8 cellular contexts compared by ENCODE assay signal in the genomic region with DNA sequence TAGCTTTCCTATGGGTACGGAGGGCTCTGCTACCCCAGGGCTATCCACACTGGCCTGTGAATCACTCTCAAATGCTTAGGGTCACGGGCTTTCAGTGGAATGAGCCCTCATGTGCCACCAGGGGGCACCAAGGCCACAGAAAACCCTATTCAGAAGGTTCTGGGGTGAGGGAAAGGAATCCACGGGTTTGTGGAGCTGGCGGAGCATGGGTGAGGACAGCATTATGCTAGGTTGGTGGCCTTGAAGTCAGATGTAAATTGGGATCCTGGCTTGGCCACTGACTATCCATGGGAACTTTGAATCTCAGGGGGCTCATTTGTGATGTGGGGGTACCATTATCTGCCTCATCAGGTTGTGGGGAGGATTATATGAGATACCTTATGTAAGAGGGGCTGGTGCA. TPM values are rescaled to one million over a fixed set of nuclear protein-coding genes. Genes with fewer than 3 reads are reported as not detected.
A peak's percentile ranks its signal among the peaks of the same experiment; 100 is the strongest.
DNase-seq lines count a peak whose midpoint lies in the region; ATAC-seq and TF ChIP-seq lines count a peak whose summit lies in the region.

No MANE protein-coding gene starts in this region.

- TF ChIP-seq CTCF in BE2C (IDR thresholded peaks at IDR 0.05; ENCODE audit: low read depth, low read length) (peak; percentile 97), choroid plexus epithelial cell (conservative IDR thresholded peaks at IDR 0.05; ENCODE audit: low read depth, low read length) (peak; percentile 86), liver (IDR thresholded peaks at IDR 0.05; ENCODE audit: low read depth, low read length, missing input control) (peak; percentile 74)

- no peak overlapping the region for H3K27ac ChIP-seq in liver (ENCODE audit: low read depth in 1 of 2, low read length in 2 of 2)

- H3K4me1 ChIP-seq in BE2C: peaks cover 10% of the 10 kb centered on the region
- H3K4me1 ChIP-seq in liver (ENCODE audit: control insufficient read depth in 4 of 4, insufficient read depth in 4 of 4, low read length in 3 of 4): peaks cover 2 to 20% (median 10%) of the 10 kb centered on the region in 4 donors

- H3K9ac ChIP-seq in liver (ENCODE audit: low read depth in 1 of 2, low read length in 2 of 2): no peak overlapping the region

- 23% methylated on average over 4 of the region's 4 CpGs for WGBS in liver

- H3K27me3 ChIP-seq in BE2C: no peaks in the 10 kb centered on the region; the same call in 1 of the 2 replicates
- no peaks in the 10 kb centered on the region for H3K27me3 ChIP-seq in liver (ENCODE audit: control insufficient read depth in 4 of 4, insufficient read depth in 4 of 4, low read length in 3 of 4)

- H3K4me3 ChIP-seq in BE2C (ENCODE audit: low read depth, low read length) (no peak overlapping the region), choroid plexus epithelial cell (ENCODE audit: low read depth, low read length) (no peak overlapping the region), liver (ENCODE audit: low read depth in 1 of 3, low read length in 3 of 3) (no peak overlapping the region)

- DNase-seq in BE2C (peak; percentile 83), NCI-H2227 treated with DMSO at 0.1 percent for 48 hours (lab: John Stamatoyannopoulos, UW) (peak; percentile 26), choroid plexus epithelial cell (ENCODE audit: low read depth) (peak; percentile 85), COLO829 (ENCODE audit: low spot score) (no peak)
- DNase-seq in activated CD4-positive, alpha-beta T cell treated with anti-CD3 and anti-CD28 coated beads for 24 hours (ENCODE audit: low read depth in 2 of 2): peak; percentile 34 to 41
- DNase-seq in stimulated activated CD4-positive, alpha-beta T cell treated with anti-CD3 and anti-CD28 coated beads, TNF-alpha, amount 100 ng/mL, for 4 hours (ENCODE audit: low read depth in 3 of 3): peak; percentile 29 to 39 (median 32)

- H3K36me3 ChIP-seq in BE2C (no peaks in the 10 kb centered on the region), liver (ENCODE audit: control insufficient read depth in 4 of 4, insufficient read depth in 3 of 4, low read depth in 1 of 4, low read length in 3 of 4) (no peaks in the 10 kb centered on the region)

- TF ChIP-seq RAD21 in liver (IDR thresholded peaks at IDR 0.05): peak; percentile 93 to 97

- H3K9me3 ChIP-seq in BE2C (no peaks in the 10 kb centered on the region), liver (ENCODE audit: control insufficient read depth in 4 of 4, low read length in 3 of 4) (no peaks in the 10 kb centered on the region)

- peak; percentile 40 for ATAC-seq in GM21619 (IDR thresholded peaks at IDR 0.05; ENCODE audit: unreplicated experiment)

TF ChIP-seq in liver, 16 proteins besides CTCF, POLR2A, EP300 and RAD21:
- TF ChIP-seq RXRA (IDR thresholded peaks at IDR 0.05): peak in 1 of 2 donors; percentile 13
- TF ChIP-seq TAF1 (conservative IDR thresholded peaks at IDR 0.05): no peak

RNA-seq across cellular contexts. Expression of a gene that starts 5.1 kb away (rescaled TPM):
- polyA plus RNA-seq in BE2C (2012; ENCODE audit: insufficient read depth, insufficient read length, low read depth): 378 TPM
- total RNA-seq in liver: 10 to 100 TPM; 30.0 to 41.2 TPM
- 100 to 1,000 TPM; 147 to 182 TPM for polyA plus RNA-seq in liver

RNA-seq across cellular contexts. Expression of a gene that starts 21.8 kb away (rescaled TPM):
- 0.52 TPM for polyA plus RNA-seq in BE2C (2012; ENCODE audit: insufficient read depth, insufficient read length, low read depth)
- 1 to 10 TPM; 1.8 TPM for total RNA-seq in liver
- polyA plus RNA-seq in liver: 1 to 10 TPM in 1 of 2 donors, under 1 TPM in 1; 0.72 to 1.4 TPM

RNA-seq across cellular contexts. Expression of a gene that starts 38.4 kb away (rescaled TPM):
- polyA plus RNA-seq in BE2C (2012; ENCODE audit: insufficient read depth, insufficient read length, low read depth): 2.2 TPM
- not detected for total RNA-seq in liver
- under 1 TPM in 1 of 2 donors, not detected in 1; 0.03 TPM for polyA plus RNA-seq in liver
